Comparison of ENCODE assay signal across 18 cellular contexts in genomic region chr10:132722980-132723970, GRCh38.
DNase-seq lines count a peak whose midpoint lies in the region; ATAC-seq and TF ChIP-seq lines count a peak whose summit lies in the region.
"Had no signal": no experiment of that assay in that cellular context is flagged by ENCODE, and none has a peak within 500 bp of the region (broad histone marks: within the 10 kb centered on the region; RNA-seq: fewer than 3 reads in every experiment).

No MANE protein-coding gene starts in this region.

- H4K8ac ChIP-seq in mesenchymal stem cell (ENCODE audit: low read length) = no peak overlapping the region

- H3K27ac ChIP-seq in BLaER1 treated with 17β-estradiol and CSF1 and Interleukin-3, amounts not matched to agents 10 nM and 100 nM = peak overlapping the region in 1 of 11 experiments; percentile 52; a peak in 2 of 22 replicates
- H3K27ac ChIP-seq in body of pancreas = no peak overlapping the region
- no peak overlapping the region for H3K27ac ChIP-seq in mesenchymal stem cell (ENCODE audit: low read length, poor library complexity, severe bottlenecking)
- H3K27ac ChIP-seq in brain microvascular endothelial cell = no peak overlapping the region
- H3K27ac ChIP-seq: PC-9 had no signal

- no peaks in the 10 kb centered on the region; a peak in 1 of 22 replicates for H3K27me3 ChIP-seq in BLaER1 treated with 17β-estradiol and CSF1 and Interleukin-3, amounts not matched to agents 10 nM and 100 nM
- H3K27me3 ChIP-seq in body of pancreas (no peaks in the 10 kb centered on the region), mesenchymal stem cell (ENCODE audit: control insufficient read depth in 1 of 2, insufficient read depth in 1 of 2, low read length in 2 of 2) (no peaks in the 10 kb centered on the region), brain microvascular endothelial cell (replicated peaks) (no peaks in the 10 kb centered on the region)

- no peaks in the 10 kb centered on the region for H3K27me3 Mint-ChIP-seq in IgD-negative memory B cell

- H3K23ac ChIP-seq in mesenchymal stem cell (ENCODE audit: low read length in 2 of 2) = peak overlapping the region in 1 of 2 experiments; percentile 27

- peaks cover 0 to 83% (median 58%) of the 10 kb centered on the region in 11 experiments; a peak in 18 of 22 replicates for H4K20me1 ChIP-seq in BLaER1 treated with 17β-estradiol and CSF1 and Interleukin-3, amounts not matched to agents 10 nM and 100 nM

- peaks cover 5% of the 10 kb centered on the region for H3K79me1 ChIP-seq in mesenchymal stem cell (replicated peaks; ENCODE audit: low read length, poor library complexity, severe bottlenecking)

- H3K14ac ChIP-seq in mesenchymal stem cell (ENCODE audit: low read length in 2 of 2) = no peak overlapping the region

- peak overlapping the region; percentile 70 to 91 (median 83) for H3K4me2 ChIP-seq in BLaER1 treated with 17β-estradiol and CSF1 and Interleukin-3, amounts not matched to agents 10 nM and 100 nM
- H3K4me2 ChIP-seq in mesenchymal stem cell (ENCODE audit: low read length, poor library complexity, severe bottlenecking) = peak overlapping the region; percentile 31
- H3K4me2 ChIP-seq: PC-9 had no signal

- H2BK120ac ChIP-seq in mesenchymal stem cell (ENCODE audit: low read depth, low read length) = no peak overlapping the region

- H3K36me3 Mint-ChIP-seq in IgD-negative memory B cell = peaks cover 7% of the 10 kb centered on the region

- no peak overlapping the region for H3K4ac ChIP-seq in mesenchymal stem cell (ENCODE audit: low read depth in 1 of 2, low read length in 2 of 2)

- peak overlapping the region in 1 of 10 experiments; percentile 5; a peak in 1 of 20 replicates for H3K4me3 ChIP-seq in BLaER1 treated with 17β-estradiol and CSF1 and Interleukin-3, amounts not matched to agents 10 nM and 100 nM
- no peak overlapping the region for H3K4me3 ChIP-seq in body of pancreas
- no peak overlapping the region for H3K4me3 ChIP-seq in mesenchymal stem cell (ENCODE audit: insufficient read depth in 1 of 2, low read depth in 1 of 2, low read length in 2 of 2)
- H3K4me3 ChIP-seq in brain microvascular endothelial cell (ENCODE audit: low read depth, low read length) = no peak overlapping the region
- H3K4me3 ChIP-seq: PC-9 had no signal

- H3K9ac ChIP-seq in BLaER1 treated with 17β-estradiol and CSF1 and Interleukin-3, amounts not matched to agents 10 nM and 100 nM = peak overlapping the region in 2 of 11 experiments; percentile 25 to 33; a peak in 2 of 22 replicates
- no peak overlapping the region for H3K9ac ChIP-seq in mesenchymal stem cell (ENCODE audit: low read length)

- intact Hi-C loops in body of pancreas (cut with DNase I) = no loop called here

- H2BK15ac ChIP-seq in mesenchymal stem cell (ENCODE audit: low read depth, poor library complexity, severe bottlenecking) = no peak overlapping the region

- in situ Hi-C loops in brain microvascular endothelial cell (cut with HindIII; ENCODE audit: low pct_ligation_motif_present, low sequenced_read_pairs) = no loop called here

- no peak overlapping the region for H2AFZ ChIP-seq in mesenchymal stem cell (ENCODE audit: low read depth, low read length)
- H2AFZ ChIP-seq: PC-9 had no signal

- peak; percentile 21 for ATAC-seq in body of pancreas
- ATAC-seq: CD8-positive, alpha-beta T cell had no signal

- H3K4me1 Mint-ChIP-seq in IgD-negative memory B cell = no peaks in the 10 kb centered on the region
- H3K4me1 Mint-ChIP-seq: immature natural killer cell had no signal

- H3K9me3 Mint-ChIP-seq in IgD-negative memory B cell = no peaks in the 10 kb centered on the region
- H3K9me3 Mint-ChIP-seq: CD8-positive, alpha-beta T cell; immature natural killer cell; mesothelial cell of epicardium had no signal

- TF ChIP-seq CTCF in body of pancreas (IDR thresholded peaks at IDR 0.05) = no peak
- no peak for TF ChIP-seq CTCF in brain microvascular endothelial cell (IDR thresholded peaks at IDR 0.05; ENCODE audit: low read depth, low read length, missing control alignments)

- H3K9me3 ChIP-seq in BLaER1 treated with 17β-estradiol and CSF1 and Interleukin-3, amounts not matched to agents 10 nM and 100 nM (replicated peaks in 1 of 11) = peaks cover 3 to 11% (median 9%) of the 10 kb centered on the region in 11 experiments; a peak in 16 of 22 replicates
- H3K9me3 ChIP-seq in body of pancreas (no peaks in the 10 kb centered on the region), mesenchymal stem cell (ENCODE audit: control insufficient read depth, low read length) (no peaks in the 10 kb centered on the region)

- no peak for TF ChIP-seq POLR2A in body of pancreas (IDR thresholded peaks at IDR 0.05)

- no peak overlapping the region for H2AK5ac ChIP-seq in mesenchymal stem cell (ENCODE audit: low read length, severe bottlenecking)

- H3K4me3 Mint-ChIP-seq in IgD-negative memory B cell = no peak overlapping the region
- H3K4me3 Mint-ChIP-seq: CD8-positive, alpha-beta T cell; immature natural killer cell; mesothelial cell of epicardium had no signal

- DNase-seq in body of pancreas (peak in 1 of 4 donors; percentile 19), mesenchymal stem cell (no peak), globus pallidus (ENCODE audit: low spot score) (no peak), NCI-H1694 treated with DMSO at 0.1 percent for 48 hours (lab: John Stamatoyannopoulos, UW) (no peak), brain microvascular endothelial cell (no peak)
- no peak for DNase-seq in activated CD4-positive, alpha-beta T cell treated with anti-CD3 and anti-CD28 coated beads for 1 hour
- DNase-seq: activated effector memory CD4-positive, alpha-beta T cell treated with Interleukin-2 at 50 U/mL for 16 hours; amniotic stem cell; CD8-positive, alpha-beta T cell; foreskin melanocyte; immature natural killer cell; NCI-H1436; NCI-H774; PC-9; stimulated activated naive CD4-positive, alpha-beta T cell treated with Interleukin-2 at 50 U/mL for 16 hours had no signal

- peaks cover 16 to 66% (median 61%) of the 10 kb centered on the region in 10 experiments for H3K4me1 ChIP-seq in BLaER1 treated with 17β-estradiol and CSF1 and Interleukin-3, amounts not matched to agents 10 nM and 100 nM
- H3K4me1 ChIP-seq in body of pancreas (no peaks in the 10 kb centered on the region), mesenchymal stem cell (ENCODE audit: control insufficient read depth, insufficient read depth, low read depth, low read length) (peaks cover 29% of the 10 kb centered on the region)

- no peak overlapping the region for H3K18ac ChIP-seq in mesenchymal stem cell (ENCODE audit: low read depth in 1 of 2, low read length in 2 of 2)

- H2BK5ac ChIP-seq in mesenchymal stem cell (ENCODE audit: low read depth, low read length, poor library complexity, severe bottlenecking) = no peak overlapping the region

- WGBS in body of pancreas, 2 donors = 89 to 95% methylated on average over 46 to 48 of the region's 49 CpGs
- 98% methylated on average over 44 of the region's 49 CpGs for WGBS in mesenchymal stem cell

- no peak overlapping the region for H2BK12ac ChIP-seq in mesenchymal stem cell (ENCODE audit: low read length in 2 of 2)

- H3K27ac Mint-ChIP-seq in IgD-negative memory B cell = peak overlapping the region in 2 of 3 donors; percentile 50 to 53
- H3K27ac Mint-ChIP-seq: CD8-positive, alpha-beta T cell; immature natural killer cell had no signal

- peak overlapping the region; percentile 52 for H4K91ac ChIP-seq in mesenchymal stem cell (ENCODE audit: low read length)

- peaks cover 2 to 42% (median 21%) of the 10 kb centered on the region in 11 experiments; a peak in 16 of 22 replicates for H3K36me3 ChIP-seq in BLaER1 treated with 17β-estradiol and CSF1 and Interleukin-3, amounts not matched to agents 10 nM and 100 nM
- H3K36me3 ChIP-seq in body of pancreas (replicated peaks in 1 of 2; ENCODE audit: insufficient read depth in 1 of 2, low read depth in 2 of 2) (peaks cover 0 to 2% of the 10 kb centered on the region in 2 donors), mesenchymal stem cell (ENCODE audit: control insufficient read depth in 1 of 2, insufficient read depth in 2 of 2, low read depth in 1 of 2, low read length in 2 of 2) (peaks cover 24 to 27% of the 10 kb centered on the region in 2 experiments), brain microvascular endothelial cell (replicated peaks) (no peaks in the 10 kb centered on the region)
